ENCODE assay signal across 25 cellular contexts in the genomic region with DNA sequence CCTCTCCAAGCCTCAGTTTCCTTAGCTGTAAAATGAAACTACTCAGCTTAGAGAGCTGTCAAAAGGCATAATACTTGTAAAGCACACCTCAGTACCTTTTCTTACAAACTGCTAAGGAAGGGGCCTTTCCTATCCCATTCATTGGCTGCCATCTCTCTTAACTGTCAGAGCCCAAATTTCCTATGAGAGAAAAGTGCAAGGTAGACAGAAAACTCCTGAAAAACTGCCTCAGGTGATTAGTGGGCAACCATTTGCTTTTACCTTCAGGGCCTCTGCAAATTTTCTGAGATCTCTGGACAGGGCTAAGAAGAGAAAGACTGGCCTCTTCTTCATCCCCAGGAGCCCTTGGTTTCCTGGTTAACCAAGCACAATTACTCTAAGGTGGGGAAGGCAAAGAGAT.
"Had no signal": no experiment of that assay in that cellular context is flagged by ENCODE, and none has a peak within 500 bp of the region (broad histone marks: within the 10 kb centered on the region; RNA-seq: fewer than 3 reads in every experiment).

No MANE protein-coding gene starts in this region.

- H3K27me3 ChIP-seq: dorsolateral prefrontal cortex, esophagus muscularis mucosa, foreskin keratinocyte, gastroesophageal sphincter, heart left ventricle, hepatocyte had no signal

- H3K9me3 ChIP-seq: esophagus muscularis mucosa, gastroesophageal sphincter, heart left ventricle, lower lobe of right lung, mucosa of descending colon had no signal

- FAIRE-seq: colon, endothelial cell of umbilical vein, frontal cortex, kidney had no signal

- ATAC-seq: foreskin keratinocyte, gastroesophageal sphincter, left lobe of liver, lower lobe of right lung had no signal

- H3K4me1 Mint-ChIP-seq: immature natural killer cell had no signal

- H3K36me3 ChIP-seq: esophagus muscularis mucosa, gastroesophageal sphincter, lower lobe of right lung had no signal

- H3K36me3 Mint-ChIP-seq: immature natural killer cell had no signal

- H3K27ac Mint-ChIP-seq: immature natural killer cell, mesothelial cell of epicardium had no signal

- H3K4me2 ChIP-seq: hepatocyte had no signal

- H2AFZ ChIP-seq: hepatocyte had no signal

- H3K4me3 ChIP-seq: coronary artery, dorsolateral prefrontal cortex, esophagus muscularis mucosa, gastroesophageal sphincter, heart left ventricle, hepatocyte, lower lobe of right lung, mucosa of descending colon had no signal

- H3K4me3 Mint-ChIP-seq: immature natural killer cell, mesothelial cell of epicardium had no signal

- H3K27ac ChIP-seq: coronary artery, dorsolateral prefrontal cortex, esophagus muscularis mucosa, foreskin keratinocyte, gastroesophageal sphincter, hepatocyte, lower lobe of right lung had no signal

- DNase-seq: dermis blood vessel endothelial cell; dorsolateral prefrontal cortex; effector CD4-positive, alpha-beta T cell; effector memory CD4-positive, alpha-beta T cell; foreskin keratinocyte; heart left ventricle; hypothalamus; immature natural killer cell; islet precursor cell; kidney; kidney glomerular epithelial cell; left colon; left ventricle myocardium superior; lower lobe of right lung; mesenchymal stem cell had no signal

- H3K4me1 ChIP-seq: foreskin keratinocyte, lower lobe of right lung had no signal

- H3K9me3 Mint-ChIP-seq: mesothelial cell of epicardium had no signal
